Comparison of ENCODE assay signal across 6 cellular contexts in genomic region chr15:20281567-20282275, GRCh38.
DNase-seq lines count a peak whose midpoint lies in the region; ATAC-seq, FAIRE-seq and TF ChIP-seq lines count a peak whose summit lies in the region.
"Not testable (repeated sequence)": the region's sequence is repeated elsewhere in the genome, so short reads cannot be mapped to it uniquely, and the experiment has no call there.

No MANE protein-coding gene starts in this region.

- not testable (repeated sequence) for H3K9ac ChIP-seq in K562 (ENCODE audit: insufficient read depth in 1 of 2, low read depth in 2 of 2, low read length in 2 of 2)

- not testable (repeated sequence) for TF ChIP-seq EP300 in K562 (IDR thresholded peaks at IDR 0.05; ENCODE audit: low read length)

- CTCF ChIA-PET in K562 (lab: Yijun Ruan, JAX; ENCODE audit: low intra/inter-chr PET ratio) = not testable (repeated sequence)

- H3K4me1 ChIP-seq in K562 (replicated peaks in 1 of 2; ENCODE audit: control insufficient read depth in 2 of 2, insufficient read depth in 2 of 2, low read length in 2 of 2); right cardiac atrium (ENCODE audit: control insufficient read depth, insufficient read depth, low read length); osteoblast (ENCODE audit: insufficient read depth, low read length): not testable (repeated sequence)

- intact Hi-C loops in K562 (cut with micrococcal nuclease) = not testable (repeated sequence)
- intact Hi-C loops in right cardiac atrium (cut with DNase I) = loop anchor here in 1 of 4 donors (10.0 kb wide), 1 partner anchor 47 kb away; no protein-coding TSS in a partner anchor

- not testable (repeated sequence) for H3K27me3 Mint-ChIP-seq in stimulated activated memory B cell treated with anti-CD40 and anti-IgM and Interleukin-4, amounts not matched to agents 10 μg/mL and 1 μg/mL and 100 μg/mL, for 72 hours

- peak; percentile 25 for DNase-seq in activated CD4-positive, CD25-positive, alpha-beta regulatory T cell treated with anti-CD3 and anti-CD28 coated beads, Interleukin-2, amount 50 U/mL, for 72 hours
- DNase-seq in K562 (ENCODE audit: extremely low read depth in 1 of 4, low spot score in 3 of 4); right cardiac atrium: not testable (repeated sequence)
- peak; percentile 56 for DNase-seq in osteoblast (ENCODE audit: insufficient read length, low spot score, missing footprints)

- H3K4me2 ChIP-seq in K562 (ENCODE audit: insufficient read depth, low read length); osteoblast (ENCODE audit: insufficient read depth, low read length): not testable (repeated sequence)

- WGBS in K562 (ENCODE audit: insufficient coverage, low coverage, missing lambda C conversion rate) = 2% methylated on average over 7 of the region's 7 CpGs
- WGBS in right cardiac atrium = 65% methylated on average over 7 of the region's 7 CpGs

- not testable (repeated sequence) for TF ChIP-seq POLR2A in K562 (conservative IDR thresholded peaks at IDR 0.05)

- TF ChIP-seq CTCF in K562 (IDR thresholded peaks at IDR 0.05 in 2 of 3, conservative IDR thresholded peaks at IDR 0.05 in 1 of 3; ENCODE audit: insufficient read depth in 2 of 3, low read depth in 1 of 3, low read length in 3 of 3); osteoblast (IDR thresholded peaks at IDR 0.05; ENCODE audit: extremely low read depth, low read depth, low read length): not testable (repeated sequence)

- not testable (repeated sequence) for H3K36me3 ChIP-seq in K562 (ENCODE audit: control insufficient read depth, insufficient read depth, low read length); osteoblast (ENCODE audit: insufficient read depth, low read length)

- H3K27me3 ChIP-seq in K562 (ENCODE audit: control insufficient read depth in 2 of 2, insufficient read depth in 2 of 2, low read length in 2 of 2); right cardiac atrium (ENCODE audit: control insufficient read depth, insufficient read depth); osteoblast (ENCODE audit: insufficient read depth, low read length): not testable (repeated sequence)

- not testable (repeated sequence) for H3K79me2 ChIP-seq in K562 (ENCODE audit: control insufficient read depth, insufficient read depth, low read length); osteoblast (ENCODE audit: insufficient read depth, low read length)

- H3K9me3 ChIP-seq in K562 (replicated peaks; ENCODE audit: control insufficient read depth, insufficient read depth, low read depth, low read length); right cardiac atrium (ENCODE audit: control insufficient read depth, low read length): not testable (repeated sequence)
- peaks cover 32% of the 10 kb centered on the region for H3K9me3 ChIP-seq in osteoblast (ENCODE audit: low read depth, low read length)

- H3K4me3 ChIP-seq in K562; right cardiac atrium (ENCODE audit: low read length); osteoblast (ENCODE audit: insufficient read depth, low read length): not testable (repeated sequence)

- not testable (repeated sequence) for H3K4me1 Mint-ChIP-seq in stimulated activated memory B cell treated with anti-CD40 and anti-IgM and Interleukin-4, amounts not matched to agents 10 μg/mL and 1 μg/mL and 100 μg/mL, for 72 hours

- H4K20me1 ChIP-seq in K562 (replicated peaks; ENCODE audit: control insufficient read depth, insufficient read depth, low read length); osteoblast (ENCODE audit: insufficient read depth, low read length): not testable (repeated sequence)

- not testable (repeated sequence) for H3K36me3 Mint-ChIP-seq in stimulated activated memory B cell treated with anti-CD40 and anti-IgM and Interleukin-4, amounts not matched to agents 10 μg/mL and 1 μg/mL and 100 μg/mL, for 72 hours

- POLR2A ChIA-PET in K562 (lab: Yijun Ruan, JAX) = not testable (repeated sequence)

- not testable (repeated sequence) for H3K4me3 Mint-ChIP-seq in stimulated activated memory B cell treated with anti-CD40 and anti-IgM and Interleukin-4, amounts not matched to agents 10 μg/mL and 1 μg/mL and 100 μg/mL, for 72 hours

- not testable (repeated sequence) for H3K9me1 ChIP-seq in K562 (ENCODE audit: control insufficient read depth, insufficient read depth, low read length)

- H3K27ac ChIP-seq in K562 (ENCODE audit: extremely low read depth, low read depth, low read length); right cardiac atrium (ENCODE audit: low read length); osteoblast (ENCODE audit: low read depth, low read length): not testable (repeated sequence)

- ATAC-seq in K562 = not testable (repeated sequence)
- ATAC-seq in esophagus mucosa (peak; percentile 26), right cardiac atrium (peak; percentile 27 to 35)
- ATAC-seq in stimulated activated memory B cell treated with anti-CD40 and anti-IgM and Interleukin-4, amounts not matched to agents 10 μg/mL and 1 μg/mL and 100 μg/mL, for 72 hours = peak; percentile 13

- in situ Hi-C loops in K562 (cut with MboI) = not testable (repeated sequence)

- not testable (repeated sequence) for TF ChIP-seq RAD21 in K562 (CRISPR knock-in tag; conservative IDR thresholded peaks at IDR 0.05 in 1 of 2, IDR thresholded peaks at IDR 0.05 in 1 of 2)

- H3K27ac Mint-ChIP-seq in stimulated activated memory B cell treated with anti-CD40 and anti-IgM and Interleukin-4, amounts not matched to agents 10 μg/mL and 1 μg/mL and 100 μg/mL, for 72 hours = not testable (repeated sequence)

- H3K9me3 Mint-ChIP-seq in stimulated activated memory B cell treated with anti-CD40 and anti-IgM and Interleukin-4, amounts not matched to agents 10 μg/mL and 1 μg/mL and 100 μg/mL, for 72 hours = not testable (repeated sequence)

- not testable (repeated sequence) for H2AFZ ChIP-seq in K562 (ENCODE audit: low read depth, low read length); osteoblast (ENCODE audit: low read length)

- FAIRE-seq in K562 (lab: Jason Lieb, UNC) = not testable (repeated sequence)

- not testable (repeated sequence) for BruUV-seq in K562 (replicated peaks; lab: Mats Ljungman, UMichigan)

TF ChIP-seq in K562, 482 proteins besides CTCF, POLR2A, EP300 and RAD21:
- peak; percentile 26; the same call in 1 of the 2 replicates for TF ChIP-seq ZNF41 (CRISPR knock-in tag; conservative IDR thresholded peaks at IDR 0.05)
TF ChIP-seq in K562: peak in this region for 1; not testable (repeated sequence) for 481.
